Comparison of ENCODE assay signal across 1 cellular context in the genomic region with DNA sequence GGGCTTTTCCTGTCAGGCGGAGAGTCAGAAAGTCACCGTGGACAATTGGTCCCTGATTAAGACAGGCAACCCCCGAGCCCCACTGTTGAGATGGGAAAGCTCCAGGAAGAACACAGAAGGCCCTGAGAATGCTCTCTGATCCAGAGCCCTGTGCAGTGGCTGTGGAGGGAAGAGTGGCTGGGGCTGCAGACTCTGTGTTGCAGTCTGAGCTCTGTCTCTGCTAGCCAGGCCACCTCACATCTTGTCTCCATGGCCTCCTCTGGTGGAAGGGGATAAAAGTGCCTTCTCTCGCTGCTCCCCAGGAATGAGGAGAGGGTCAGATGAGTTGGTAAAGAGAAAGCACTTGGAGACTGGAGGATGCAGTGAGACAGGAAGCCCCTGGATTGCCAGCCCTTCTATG.
TF ChIP-seq lines count a peak whose summit lies in the region.

No MANE protein-coding gene starts in this region.

TF ChIP-seq in HepG2, 621 proteins besides CTCF, POLR2A, EP300 and RAD21 (continued from another document):
- TF ChIP-seq ZNF740 (CRISPR knock-in tag; IDR thresholded peaks at IDR 0.05), result no peak
- TF ChIP-seq RFXAP (CRISPR knock-in tag; IDR thresholded peaks at IDR 0.05; ENCODE audit: borderline replicate concordance), result no peak
- TF ChIP-seq TBL1XR1 (IDR thresholded peaks at IDR 0.05; ENCODE audit: borderline replicate concordance, low read length, partially characterized antibody), result no peak
- no peak for TF ChIP-seq IRF1 (CRISPR knock-in tag; IDR thresholded peaks at IDR 0.05; ENCODE audit: low read depth)
- no peak for TF ChIP-seq KLF13 (CRISPR knock-in tag; IDR thresholded peaks at IDR 0.05)
- TF ChIP-seq, protein P1, sequence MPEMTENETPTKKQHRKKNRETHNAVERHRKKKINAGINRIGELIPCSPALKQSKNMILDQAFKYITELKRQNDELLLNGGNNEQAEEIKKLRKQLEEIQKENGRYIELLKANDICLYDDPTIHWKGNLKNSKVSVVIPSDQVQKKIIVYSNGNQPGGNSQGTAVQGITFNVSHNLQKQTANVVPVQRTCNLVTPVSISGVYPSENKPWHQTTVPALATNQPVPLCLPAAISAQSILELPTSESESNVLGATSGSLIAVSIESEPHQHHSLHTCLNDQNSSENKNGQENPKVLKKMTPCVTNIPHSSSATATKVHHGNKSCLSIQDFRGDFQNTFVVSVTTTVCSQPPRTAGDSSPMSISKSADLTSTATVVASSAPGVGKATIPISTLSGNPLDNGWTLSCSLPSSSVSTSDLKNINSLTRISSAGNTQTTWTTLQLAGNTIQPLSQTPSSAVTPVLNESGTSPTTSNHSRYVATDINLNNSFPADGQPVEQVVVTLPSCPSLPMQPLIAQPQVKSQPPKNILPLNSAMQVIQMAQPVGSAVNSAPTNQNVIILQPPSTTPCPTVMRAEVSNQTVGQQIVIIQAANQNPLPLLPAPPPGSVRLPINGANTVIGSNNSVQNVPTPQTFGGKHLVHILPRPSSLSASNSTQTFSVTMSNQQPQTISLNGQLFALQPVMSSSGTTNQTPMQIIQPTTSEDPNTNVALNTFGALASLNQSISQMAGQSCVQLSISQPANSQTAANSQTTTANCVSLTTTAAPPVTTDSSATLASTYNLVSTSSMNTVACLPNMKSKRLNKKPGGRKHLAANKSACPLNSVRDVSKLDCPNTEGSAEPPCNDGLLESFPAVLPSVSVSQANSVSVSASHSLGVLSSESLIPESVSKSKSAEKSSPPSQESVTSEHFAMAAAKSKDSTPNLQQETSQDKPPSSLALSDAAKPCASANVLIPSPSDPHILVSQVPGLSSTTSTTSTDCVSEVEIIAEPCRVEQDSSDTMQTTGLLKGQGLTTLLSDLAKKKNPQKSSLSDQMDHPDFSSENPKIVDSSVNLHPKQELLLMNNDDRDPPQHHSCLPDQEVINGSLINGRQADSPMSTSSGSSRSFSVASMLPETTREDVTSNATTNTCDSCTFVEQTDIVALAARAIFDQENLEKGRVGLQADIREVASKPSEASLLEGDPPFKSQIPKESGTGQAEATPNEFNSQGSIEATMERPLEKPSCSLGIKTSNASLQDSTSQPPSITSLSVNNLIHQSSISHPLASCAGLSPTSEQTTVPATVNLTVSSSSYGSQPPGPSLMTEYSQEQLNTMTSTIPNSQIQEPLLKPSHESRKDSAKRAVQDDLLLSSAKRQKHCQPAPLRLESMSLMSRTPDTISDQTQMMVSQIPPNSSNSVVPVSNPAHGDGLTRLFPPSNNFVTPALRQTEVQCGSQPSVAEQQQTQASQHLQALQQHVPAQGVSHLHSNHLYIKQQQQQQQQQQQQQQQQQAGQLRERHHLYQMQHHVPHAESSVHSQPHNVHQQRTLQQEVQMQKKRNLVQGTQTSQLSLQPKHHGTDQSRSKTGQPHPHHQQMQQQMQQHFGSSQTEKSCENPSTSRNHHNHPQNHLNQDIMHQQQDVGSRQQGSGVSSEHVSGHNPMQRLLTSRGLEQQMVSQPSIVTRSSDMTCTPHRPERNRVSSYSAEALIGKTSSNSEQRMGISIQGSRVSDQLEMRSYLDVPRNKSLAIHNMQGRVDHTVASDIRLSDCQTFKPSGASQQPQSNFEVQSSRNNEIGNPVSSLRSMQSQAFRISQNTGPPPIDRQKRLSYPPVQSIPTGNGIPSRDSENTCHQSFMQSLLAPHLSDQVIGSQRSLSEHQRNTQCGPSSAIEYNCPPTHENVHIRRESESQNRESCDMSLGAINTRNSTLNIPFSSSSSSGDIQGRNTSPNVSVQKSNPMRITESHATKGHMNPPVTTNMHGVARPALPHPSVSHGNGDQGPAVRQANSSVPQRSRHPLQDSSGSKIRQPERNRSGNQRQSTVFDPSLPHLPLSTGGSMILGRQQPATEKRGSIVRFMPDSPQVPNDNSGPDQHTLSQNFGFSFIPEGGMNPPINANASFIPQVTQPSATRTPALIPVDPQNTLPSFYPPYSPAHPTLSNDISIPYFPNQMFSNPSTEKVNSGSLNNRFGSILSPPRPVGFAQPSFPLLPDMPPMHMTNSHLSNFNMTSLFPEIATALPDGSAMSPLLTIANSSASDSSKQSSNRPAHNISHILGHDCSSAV (CRISPR knock-in tag; IDR thresholded peaks at IDR 0.05; ENCODE audit: borderline replicate concordance), result no peak
- no peak for TF ChIP-seq ZSCAN30 (CRISPR knock-in tag; IDR thresholded peaks at IDR 0.05)
- no peak for TF ChIP-seq ARNTL (CRISPR knock-in tag; IDR thresholded peaks at IDR 0.05)
